ENCODE assay signal across 22 cellular contexts in genomic region chr10:110087682-110088081, GRCh38.
DNase-seq lines count a peak whose midpoint lies in the region; ATAC-seq and TF ChIP-seq lines count a peak whose summit lies in the region.
"Had no signal": no experiment of that assay in that cellular context is flagged by ENCODE, and none has a peak within 500 bp of the region (broad histone marks: within the 10 kb centered on the region; RNA-seq: fewer than 3 reads in every experiment).

No MANE protein-coding gene starts in this region.

- CTCF ChIA-PET in activated CD4-positive, alpha-beta memory T cell treated with anti-CD3 and anti-CD28 coated beads for 36 hours (lab: Charles Lee): interaction anchor here (0.8 to 2.2 kb wide), 4 partner anchors 11 to 204 kb away, joined by 3 to 5 read pairs (median 4); no protein-coding TSS in a partner anchor

- H3K4me1 ChIP-seq in ovary (ENCODE audit: insufficient read depth): no peaks in the 10 kb centered on the region

- H3K4me3 ChIP-seq in ovary: no peak overlapping the region
- H3K4me3 ChIP-seq: cardiac muscle cell, right atrium auricular region had no signal

- TF ChIP-seq CTCF in ovary (IDR thresholded peaks at IDR 0.05): no peak

- H3K9me3 Mint-ChIP-seq in activated T-cell treated with anti-CD3 and anti-CD28 coated beads, Interleukin-2, amount 50 U/mL, for 72 hours: peaks cover 2 to 3% of the 10 kb centered on the region in 2 donors
- peaks cover 2% of the 10 kb centered on the region for H3K9me3 Mint-ChIP-seq in activated CD4-positive, alpha-beta memory T cell treated with anti-CD3 and anti-CD28 coated beads for 36 hours
- H3K9me3 Mint-ChIP-seq in memory B cell: peaks cover 2% of the 10 kb centered on the region
- peaks cover 4% of the 10 kb centered on the region for H3K9me3 Mint-ChIP-seq in stimulated activated memory B cell treated with anti-CD40 and anti-IgM and Interleukin-4, amounts not matched to agents 10 μg/mL and 1 μg/mL and 100 μg/mL, for 72 hours

- ATAC-seq in activated T-cell treated with anti-CD3 and anti-CD28 coated beads, Interleukin-2, amount 50 U/mL, for 72 hours (replicated peaks in 1 of 2): no peak
- no peak for ATAC-seq in memory B cell (ENCODE audit: low read depth)
- ATAC-seq in stimulated activated memory B cell treated with anti-CD40 and anti-IgM and Interleukin-4, amounts not matched to agents 10 μg/mL and 1 μg/mL and 100 μg/mL, for 72 hours: no peak
- ATAC-seq: left ventricle myocardium superior, SK-N-SH treated with all-trans-retinoic acid at 6 μM for 48 hours had no signal

- peak overlapping the region in 1 of 2 donors; percentile 68 for H3K4me3 Mint-ChIP-seq in activated T-cell treated with anti-CD3 and anti-CD28 coated beads, Interleukin-2, amount 50 U/mL, for 72 hours
- H3K4me3 Mint-ChIP-seq in activated CD4-positive, alpha-beta memory T cell treated with anti-CD3 and anti-CD28 coated beads for 36 hours: no peak overlapping the region
- H3K4me3 Mint-ChIP-seq in memory B cell: no peak overlapping the region
- H3K4me3 Mint-ChIP-seq in stimulated activated memory B cell treated with anti-CD40 and anti-IgM and Interleukin-4, amounts not matched to agents 10 μg/mL and 1 μg/mL and 100 μg/mL, for 72 hours: no peak overlapping the region

- H3K9me3 ChIP-seq in ovary: no peaks in the 10 kb centered on the region
- H3K9me3 ChIP-seq: right atrium auricular region had no signal

- no peak for DNase-seq in activated T-cell treated with anti-CD3 and anti-CD28 coated beads, Interleukin-2, amount 50 U/mL, for 72 hours
- DNase-seq in activated T-cell treated with anti-CD3 and anti-CD28 coated beads for 4 hours: no peak
- no peak for DNase-seq in activated CD4-positive, alpha-beta memory T cell treated with anti-CD3 and anti-CD28 coated beads for 36 hours
- no peak for DNase-seq in memory B cell (ENCODE audit: low spot score in 2 of 2)
- DNase-seq in GM19238 (ENCODE audit: insufficient read length, low spot score): no peak
- no peak for DNase-seq in activated CD4-positive, CD25-positive, alpha-beta regulatory T cell treated with anti-CD3 and anti-CD28 coated beads, Interleukin-2, amount 50 U/mL, for 72 hours
- no peak for DNase-seq in ovary
- DNase-seq: activated gamma-delta T cell; anterior cingulate cortex; Karpas-422; left ventricle myocardium superior; MV-4-11; NCI-H1694; NCI-H2171 treated with DMSO at 0.1 percent for 48 hours; occipital lobe; stimulated activated CD4-positive, alpha-beta T cell treated with anti-CD3 and anti-CD28 coated beads, Interleukin-4, amount 100 ng/mL, for 24 hours; T1000 had no signal

- H3K27ac ChIP-seq in ovary: no peak overlapping the region
- H3K27ac ChIP-seq: cardiac muscle cell, epithelial cell of prostate had no signal

- TF ChIP-seq EP300 in ovary (IDR thresholded peaks at IDR 0.05): no peak

- H3K4me1 Mint-ChIP-seq in activated T-cell treated with anti-CD3 and anti-CD28 coated beads, Interleukin-2, amount 50 U/mL, for 72 hours (ENCODE audit: low read depth): peaks cover 73% of the 10 kb centered on the region
- peaks cover 83% of the 10 kb centered on the region for H3K4me1 Mint-ChIP-seq in activated CD4-positive, alpha-beta memory T cell treated with anti-CD3 and anti-CD28 coated beads for 36 hours (ENCODE audit: low read depth)
- H3K4me1 Mint-ChIP-seq in memory B cell: peaks cover 39% of the 10 kb centered on the region
- H3K4me1 Mint-ChIP-seq in stimulated activated memory B cell treated with anti-CD40 and anti-IgM and Interleukin-4, amounts not matched to agents 10 μg/mL and 1 μg/mL and 100 μg/mL, for 72 hours: peaks cover 61% of the 10 kb centered on the region

- H3K27me3 ChIP-seq in ovary: no peaks in the 10 kb centered on the region
- H3K27me3 ChIP-seq: cardiac muscle cell, right atrium auricular region had no signal

- no peaks in the 10 kb centered on the region for H3K27me3 Mint-ChIP-seq in activated T-cell treated with anti-CD3 and anti-CD28 coated beads, Interleukin-2, amount 50 U/mL, for 72 hours (ENCODE audit: low read depth)
- H3K27me3 Mint-ChIP-seq in activated CD4-positive, alpha-beta memory T cell treated with anti-CD3 and anti-CD28 coated beads for 36 hours: no peaks in the 10 kb centered on the region
- H3K27me3 Mint-ChIP-seq in memory B cell: no peaks in the 10 kb centered on the region
- no peaks in the 10 kb centered on the region for H3K27me3 Mint-ChIP-seq in stimulated activated memory B cell treated with anti-CD40 and anti-IgM and Interleukin-4, amounts not matched to agents 10 μg/mL and 1 μg/mL and 100 μg/mL, for 72 hours

- POLR2A ChIA-PET in activated CD4-positive, alpha-beta memory T cell treated with anti-CD3 and anti-CD28 coated beads for 36 hours (lab: Charles Lee): interaction anchor here (1.1 to 2.0 kb wide), 2 partner anchors 9 to 42 kb away, joined by 3 to 4 read pairs; no protein-coding TSS in a partner anchor

- no peak for TF ChIP-seq POLR2A in ovary (IDR thresholded peaks at IDR 0.05)

- H3K27ac Mint-ChIP-seq in activated T-cell treated with anti-CD3 and anti-CD28 coated beads, Interleukin-2, amount 50 U/mL, for 72 hours: peak overlapping the region; percentile 92
- peak overlapping the region; percentile 96 for H3K27ac Mint-ChIP-seq in activated CD4-positive, alpha-beta memory T cell treated with anti-CD3 and anti-CD28 coated beads for 36 hours
- peak overlapping the region; percentile 69 for H3K27ac Mint-ChIP-seq in memory B cell
- peak overlapping the region; percentile 30 for H3K27ac Mint-ChIP-seq in stimulated activated memory B cell treated with anti-CD40 and anti-IgM and Interleukin-4, amounts not matched to agents 10 μg/mL and 1 μg/mL and 100 μg/mL, for 72 hours

- no peaks in the 10 kb centered on the region for H3K36me3 ChIP-seq in ovary
- H3K36me3 ChIP-seq: cardiac muscle cell, right atrium auricular region had no signal

- intact Hi-C loops in activated CD4-positive, alpha-beta memory T cell treated with anti-CD3 and anti-CD28 coated beads for 36 hours (cut with micrococcal nuclease): loop anchor here (5.0 kb wide), 1 partner anchor 785 kb away; the partner anchor contains the start of gene PDCD4
- intact Hi-C loops in ovary (cut with DNase I): no loop called here

- peaks cover 3% of the 10 kb centered on the region in 2 donors for H3K36me3 Mint-ChIP-seq in activated T-cell treated with anti-CD3 and anti-CD28 coated beads, Interleukin-2, amount 50 U/mL, for 72 hours (ENCODE audit: insufficient read depth in 2 of 2)
- H3K36me3 Mint-ChIP-seq in activated CD4-positive, alpha-beta memory T cell treated with anti-CD3 and anti-CD28 coated beads for 36 hours: peaks cover 4% of the 10 kb centered on the region
- peaks cover 32% of the 10 kb centered on the region for H3K36me3 Mint-ChIP-seq in memory B cell
- H3K36me3 Mint-ChIP-seq in stimulated activated memory B cell treated with anti-CD40 and anti-IgM and Interleukin-4, amounts not matched to agents 10 μg/mL and 1 μg/mL and 100 μg/mL, for 72 hours: peaks cover 21% of the 10 kb centered on the region

- WGBS in ovary, 3 donors: 95 to 97% (median 97%) methylated on average over 4 of the region's 4 CpGs

Comparison
In these comparisons a context has a peak if more than half of its experiments do, and no peak if none do; other contexts are left out.
1. H3K27ac Mint-ChIP-seq: peak in every context shown above with its lines; median percentile 96 in activated CD4-positive, alpha-beta memory T cell treated with anti-CD3 and anti-CD28 coated beads for 36 hours; 92 in activated T-cell treated with anti-CD3 and anti-CD28 coated beads, Interleukin-2, amount 50 U/mL, for 72 hours; 69 in memory B cell; 30 in stimulated activated memory B cell treated with anti-CD40 and anti-IgM and Interleukin-4, amounts not matched to agents 10 μg/mL and 1 μg/mL and 100 μg/mL, for 72 hours.